In genomic region chr16:85546585-85547447, GRCh38 we compare ENCODE assay signal across 1 cellular context.
TF ChIP-seq lines count a peak whose summit lies in the region.

No MANE protein-coding gene starts in this region.

TF ChIP-seq in WTC11, 78 proteins besides CTCF, POLR2A, EP300 and RAD21 (continued from another document):
- TF ChIP-seq, protein P1, sequence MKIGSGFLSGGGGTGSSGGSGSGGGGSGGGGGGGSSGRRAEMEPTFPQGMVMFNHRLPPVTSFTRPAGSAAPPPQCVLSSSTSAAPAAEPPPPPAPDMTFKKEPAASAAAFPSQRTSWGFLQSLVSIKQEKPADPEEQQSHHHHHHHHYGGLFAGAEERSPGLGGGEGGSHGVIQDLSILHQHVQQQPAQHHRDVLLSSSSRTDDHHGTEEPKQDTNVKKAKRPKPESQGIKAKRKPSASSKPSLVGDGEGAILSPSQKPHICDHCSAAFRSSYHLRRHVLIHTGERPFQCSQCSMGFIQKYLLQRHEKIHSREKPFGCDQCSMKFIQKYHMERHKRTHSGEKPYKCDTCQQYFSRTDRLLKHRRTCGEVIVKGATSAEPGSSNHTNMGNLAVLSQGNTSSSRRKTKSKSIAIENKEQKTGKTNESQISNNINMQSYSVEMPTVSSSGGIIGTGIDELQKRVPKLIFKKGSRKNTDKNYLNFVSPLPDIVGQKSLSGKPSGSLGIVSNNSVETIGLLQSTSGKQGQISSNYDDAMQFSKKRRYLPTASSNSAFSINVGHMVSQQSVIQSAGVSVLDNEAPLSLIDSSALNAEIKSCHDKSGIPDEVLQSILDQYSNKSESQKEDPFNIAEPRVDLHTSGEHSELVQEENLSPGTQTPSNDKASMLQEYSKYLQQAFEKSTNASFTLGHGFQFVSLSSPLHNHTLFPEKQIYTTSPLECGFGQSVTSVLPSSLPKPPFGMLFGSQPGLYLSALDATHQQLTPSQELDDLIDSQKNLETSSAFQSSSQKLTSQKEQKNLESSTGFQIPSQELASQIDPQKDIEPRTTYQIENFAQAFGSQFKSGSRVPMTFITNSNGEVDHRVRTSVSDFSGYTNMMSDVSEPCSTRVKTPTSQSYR (CRISPR knock-in tag; IDR thresholded peaks at IDR 0.05), result no peak
- TF ChIP-seq ZMAT4 (CRISPR knock-in tag; IDR thresholded peaks at IDR 0.05), result no peak
TF ChIP-seq in WTC11: peak in this region for 0.
